Comparison of ENCODE assay signal across 1 cellular context in the genomic region with DNA sequence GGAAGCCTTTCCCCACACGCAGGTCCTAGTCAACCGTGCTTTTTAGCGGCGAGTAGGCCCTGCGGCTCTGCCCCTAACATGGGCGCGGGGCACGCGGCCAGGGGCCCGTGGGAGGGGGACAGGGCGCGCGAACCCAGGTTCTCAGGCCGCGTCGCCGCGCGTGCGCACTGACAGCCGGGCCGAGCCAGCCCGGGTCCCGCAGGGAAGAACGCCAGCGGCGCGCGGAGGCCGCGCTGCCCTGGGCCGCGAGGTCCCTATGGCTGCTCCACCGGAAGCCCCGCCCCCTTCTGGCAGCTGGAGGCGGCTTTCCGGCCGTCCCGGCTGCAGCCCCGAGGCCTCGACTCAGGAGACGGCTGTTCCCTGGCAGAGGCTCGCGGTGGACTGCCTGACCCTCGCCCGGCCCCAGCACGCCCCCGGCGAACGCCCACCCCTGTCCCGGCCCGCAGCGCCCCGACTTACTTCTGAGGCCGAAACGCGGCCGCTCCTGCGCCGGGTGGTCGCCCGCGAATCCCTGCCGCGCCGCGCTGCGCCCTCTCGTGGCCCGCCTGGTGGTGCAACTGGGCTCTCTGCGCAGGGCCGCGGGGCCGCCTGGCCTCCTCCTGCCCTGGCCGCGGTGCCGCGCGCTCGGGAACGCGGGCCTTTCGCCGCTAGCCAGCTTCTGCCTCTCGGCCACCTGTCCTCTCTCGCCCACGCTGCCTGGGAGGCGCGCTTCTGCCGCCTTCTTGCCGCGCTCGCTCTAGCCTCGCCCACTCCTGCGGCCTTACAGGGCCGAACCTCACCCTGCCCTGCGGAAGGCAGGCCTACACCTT.
TF ChIP-seq lines count a peak whose summit lies in the region.

No MANE protein-coding gene starts in this region.

TF ChIP-seq in HepG2, 621 proteins besides CTCF, POLR2A, EP300 and RAD21 (continued from another document and continues in another):
- TF ChIP-seq, protein P1, sequence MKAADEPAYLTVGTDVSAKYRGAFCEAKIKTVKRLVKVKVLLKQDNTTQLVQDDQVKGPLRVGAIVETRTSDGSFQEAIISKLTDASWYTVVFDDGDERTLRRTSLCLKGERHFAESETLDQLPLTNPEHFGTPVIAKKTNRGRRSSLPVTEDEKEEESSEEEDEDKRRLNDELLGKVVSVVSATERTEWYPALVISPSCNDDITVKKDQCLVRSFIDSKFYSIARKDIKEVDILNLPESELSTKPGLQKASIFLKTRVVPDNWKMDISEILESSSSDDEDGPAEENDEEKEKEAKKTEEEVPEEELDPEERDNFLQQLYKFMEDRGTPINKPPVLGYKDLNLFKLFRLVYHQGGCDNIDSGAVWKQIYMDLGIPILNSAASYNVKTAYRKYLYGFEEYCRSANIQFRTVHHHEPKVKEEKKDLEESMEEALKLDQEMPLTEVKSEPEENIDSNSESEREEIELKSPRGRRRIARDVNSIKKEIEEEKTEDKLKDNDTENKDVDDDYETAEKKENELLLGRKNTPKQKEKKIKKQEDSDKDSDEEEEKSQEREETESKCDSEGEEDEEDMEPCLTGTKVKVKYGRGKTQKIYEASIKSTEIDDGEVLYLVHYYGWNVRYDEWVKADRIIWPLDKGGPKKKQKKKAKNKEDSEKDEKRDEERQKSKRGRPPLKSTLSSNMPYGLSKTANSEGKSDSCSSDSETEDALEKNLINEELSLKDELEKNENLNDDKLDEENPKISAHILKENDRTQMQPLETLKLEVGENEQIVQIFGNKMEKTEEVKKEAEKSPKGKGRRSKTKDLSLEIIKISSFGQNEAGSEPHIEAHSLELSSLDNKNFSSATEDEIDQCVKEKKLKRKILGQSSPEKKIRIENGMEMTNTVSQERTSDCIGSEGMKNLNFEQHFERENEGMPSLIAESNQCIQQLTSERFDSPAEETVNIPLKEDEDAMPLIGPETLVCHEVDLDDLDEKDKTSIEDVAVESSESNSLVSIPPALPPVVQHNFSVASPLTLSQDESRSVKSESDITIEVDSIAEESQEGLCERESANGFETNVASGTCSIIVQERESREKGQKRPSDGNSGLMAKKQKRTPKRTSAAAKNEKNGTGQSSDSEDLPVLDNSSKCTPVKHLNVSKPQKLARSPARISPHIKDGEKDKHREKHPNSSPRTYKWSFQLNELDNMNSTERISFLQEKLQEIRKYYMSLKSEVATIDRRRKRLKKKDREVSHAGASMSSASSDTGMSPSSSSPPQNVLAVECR (CRISPR knock-in tag; IDR thresholded peaks at IDR 0.05; ENCODE audit: borderline replicate concordance) = peak; percentile 70
- no peak for TF ChIP-seq RELA (CRISPR knock-in tag; IDR thresholded peaks at IDR 0.05)
- no peak for TF ChIP-seq ZNF460 (CRISPR knock-in tag; IDR thresholded peaks at IDR 0.05; ENCODE audit: borderline replicate concordance)
- no peak for TF ChIP-seq PCBP2 (optimal IDR thresholded peaks at IDR 0.05; ENCODE audit: low read depth, low read length, poor library complexity, severe bottlenecking)
- TF ChIP-seq, protein P2, sequence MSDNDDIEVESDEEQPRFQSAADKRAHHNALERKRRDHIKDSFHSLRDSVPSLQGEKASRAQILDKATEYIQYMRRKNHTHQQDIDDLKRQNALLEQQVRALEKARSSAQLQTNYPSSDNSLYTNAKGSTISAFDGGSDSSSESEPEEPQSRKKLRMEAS (IDR thresholded peaks at IDR 0.05) = peak; percentile 95
- TF ChIP-seq, protein P3, sequence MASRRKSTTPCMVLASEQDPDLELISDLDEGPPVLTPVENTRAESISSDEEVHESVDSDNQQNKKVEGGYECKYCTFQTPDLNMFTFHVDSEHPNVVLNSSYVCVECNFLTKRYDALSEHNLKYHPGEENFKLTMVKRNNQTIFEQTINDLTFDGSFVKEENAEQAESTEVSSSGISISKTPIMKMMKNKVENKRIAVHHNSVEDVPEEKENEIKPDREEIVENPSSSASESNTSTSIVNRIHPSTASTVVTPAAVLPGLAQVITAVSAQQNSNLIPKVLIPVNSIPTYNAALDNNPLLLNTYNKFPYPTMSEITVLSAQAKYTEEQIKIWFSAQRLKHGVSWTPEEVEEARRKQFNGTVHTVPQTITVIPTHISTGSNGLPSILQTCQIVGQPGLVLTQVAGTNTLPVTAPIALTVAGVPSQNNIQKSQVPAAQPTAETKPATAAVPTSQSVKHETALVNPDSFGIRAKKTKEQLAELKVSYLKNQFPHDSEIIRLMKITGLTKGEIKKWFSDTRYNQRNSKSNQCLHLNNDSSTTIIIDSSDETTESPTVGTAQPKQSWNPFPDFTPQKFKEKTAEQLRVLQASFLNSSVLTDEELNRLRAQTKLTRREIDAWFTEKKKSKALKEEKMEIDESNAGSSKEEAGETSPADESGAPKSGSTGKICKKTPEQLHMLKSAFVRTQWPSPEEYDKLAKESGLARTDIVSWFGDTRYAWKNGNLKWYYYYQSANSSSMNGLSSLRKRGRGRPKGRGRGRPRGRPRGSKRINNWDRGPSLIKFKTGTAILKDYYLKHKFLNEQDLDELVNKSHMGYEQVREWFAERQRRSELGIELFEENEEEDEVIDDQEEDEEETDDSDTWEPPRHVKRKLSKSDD (CRISPR knock-in tag; IDR thresholded peaks at IDR 0.05; ENCODE audit: low read depth) = peak; percentile 83
- TF ChIP-seq ZNF138 (CRISPR knock-in tag; IDR thresholded peaks at IDR 0.05; ENCODE audit: low read depth) = no peak; the same call in 1 of the 2 replicates
- TF ChIP-seq ELF3 (CRISPR knock-in tag; IDR thresholded peaks at IDR 0.05) = peak; percentile 38
- TF ChIP-seq, protein P4, sequence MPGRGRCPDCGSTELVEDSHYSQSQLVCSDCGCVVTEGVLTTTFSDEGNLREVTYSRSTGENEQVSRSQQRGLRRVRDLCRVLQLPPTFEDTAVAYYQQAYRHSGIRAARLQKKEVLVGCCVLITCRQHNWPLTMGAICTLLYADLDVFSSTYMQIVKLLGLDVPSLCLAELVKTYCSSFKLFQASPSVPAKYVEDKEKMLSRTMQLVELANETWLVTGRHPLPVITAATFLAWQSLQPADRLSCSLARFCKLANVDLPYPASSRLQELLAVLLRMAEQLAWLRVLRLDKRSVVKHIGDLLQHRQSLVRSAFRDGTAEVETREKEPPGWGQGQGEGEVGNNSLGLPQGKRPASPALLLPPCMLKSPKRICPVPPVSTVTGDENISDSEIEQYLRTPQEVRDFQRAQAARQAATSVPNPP (CRISPR knock-in tag; IDR thresholded peaks at IDR 0.05) = no peak; the same call in none of the 2 replicates
- TF ChIP-seq, protein P5, sequence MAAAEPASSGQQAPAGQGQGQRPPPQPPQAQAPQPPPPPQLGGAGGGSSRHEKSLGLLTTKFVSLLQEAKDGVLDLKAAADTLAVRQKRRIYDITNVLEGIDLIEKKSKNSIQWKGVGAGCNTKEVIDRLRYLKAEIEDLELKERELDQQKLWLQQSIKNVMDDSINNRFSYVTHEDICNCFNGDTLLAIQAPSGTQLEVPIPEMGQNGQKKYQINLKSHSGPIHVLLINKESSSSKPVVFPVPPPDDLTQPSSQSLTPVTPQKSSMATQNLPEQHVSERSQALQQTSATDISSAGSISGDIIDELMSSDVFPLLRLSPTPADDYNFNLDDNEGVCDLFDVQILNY (CRISPR knock-in tag; conservative IDR thresholded peaks at IDR 0.05) = peak; percentile 74
- no peak for TF ChIP-seq THYN1 (CRISPR knock-in tag; IDR thresholded peaks at IDR 0.05; ENCODE audit: borderline replicate concordance, low read depth)
- peak; percentile 65; the same call in 1 of the 2 replicates for TF ChIP-seq KAT7 (CRISPR knock-in tag; IDR thresholded peaks at IDR 0.05; ENCODE audit: borderline replicate concordance)
- TF ChIP-seq NFIB (CRISPR knock-in tag; IDR thresholded peaks at IDR 0.05; ENCODE audit: borderline replicate concordance) = peak; percentile 92; the same call in 1 of the 2 replicates
- no peak for TF ChIP-seq MTA3 (CRISPR knock-in tag; IDR thresholded peaks at IDR 0.05)
- no peak for TF ChIP-seq SRSF1 (optimal IDR thresholded peaks at IDR 0.05; ENCODE audit: low read depth, low read length)
- TF ChIP-seq CHD4 (IDR thresholded peaks at IDR 0.05; ENCODE audit: borderline replicate concordance, low read length) = no peak
- TF ChIP-seq, protein P6, sequence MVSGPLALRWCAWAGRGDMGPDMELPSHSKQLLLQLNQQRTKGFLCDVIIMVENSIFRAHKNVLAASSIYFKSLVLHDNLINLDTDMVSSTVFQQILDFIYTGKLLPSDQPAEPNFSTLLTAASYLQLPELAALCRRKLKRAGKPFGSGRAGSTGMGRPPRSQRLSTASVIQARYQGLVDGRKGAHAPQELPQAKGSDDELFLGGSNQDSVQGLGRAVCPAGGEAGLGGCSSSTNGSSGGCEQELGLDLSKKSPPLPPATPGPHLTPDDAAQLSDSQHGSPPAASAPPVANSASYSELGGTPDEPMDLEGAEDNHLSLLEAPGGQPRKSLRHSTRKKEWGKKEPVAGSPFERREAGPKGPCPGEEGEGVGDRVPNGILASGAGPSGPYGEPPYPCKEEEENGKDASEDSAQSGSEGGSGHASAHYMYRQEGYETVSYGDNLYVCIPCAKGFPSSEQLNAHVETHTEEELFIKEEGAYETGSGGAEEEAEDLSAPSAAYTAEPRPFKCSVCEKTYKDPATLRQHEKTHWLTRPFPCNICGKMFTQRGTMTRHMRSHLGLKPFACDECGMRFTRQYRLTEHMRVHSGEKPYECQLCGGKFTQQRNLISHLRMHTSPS (CRISPR knock-in tag; IDR thresholded peaks at IDR 0.05; ENCODE audit: low read depth) = 0 out of 2 replicates have a peak, but pooled peaks have one; percentile 66
- TF ChIP-seq GATAD1 (CRISPR knock-in tag; IDR thresholded peaks at IDR 0.05) = no peak; the same call in 1 of the 2 replicates
- TF ChIP-seq, protein P7, sequence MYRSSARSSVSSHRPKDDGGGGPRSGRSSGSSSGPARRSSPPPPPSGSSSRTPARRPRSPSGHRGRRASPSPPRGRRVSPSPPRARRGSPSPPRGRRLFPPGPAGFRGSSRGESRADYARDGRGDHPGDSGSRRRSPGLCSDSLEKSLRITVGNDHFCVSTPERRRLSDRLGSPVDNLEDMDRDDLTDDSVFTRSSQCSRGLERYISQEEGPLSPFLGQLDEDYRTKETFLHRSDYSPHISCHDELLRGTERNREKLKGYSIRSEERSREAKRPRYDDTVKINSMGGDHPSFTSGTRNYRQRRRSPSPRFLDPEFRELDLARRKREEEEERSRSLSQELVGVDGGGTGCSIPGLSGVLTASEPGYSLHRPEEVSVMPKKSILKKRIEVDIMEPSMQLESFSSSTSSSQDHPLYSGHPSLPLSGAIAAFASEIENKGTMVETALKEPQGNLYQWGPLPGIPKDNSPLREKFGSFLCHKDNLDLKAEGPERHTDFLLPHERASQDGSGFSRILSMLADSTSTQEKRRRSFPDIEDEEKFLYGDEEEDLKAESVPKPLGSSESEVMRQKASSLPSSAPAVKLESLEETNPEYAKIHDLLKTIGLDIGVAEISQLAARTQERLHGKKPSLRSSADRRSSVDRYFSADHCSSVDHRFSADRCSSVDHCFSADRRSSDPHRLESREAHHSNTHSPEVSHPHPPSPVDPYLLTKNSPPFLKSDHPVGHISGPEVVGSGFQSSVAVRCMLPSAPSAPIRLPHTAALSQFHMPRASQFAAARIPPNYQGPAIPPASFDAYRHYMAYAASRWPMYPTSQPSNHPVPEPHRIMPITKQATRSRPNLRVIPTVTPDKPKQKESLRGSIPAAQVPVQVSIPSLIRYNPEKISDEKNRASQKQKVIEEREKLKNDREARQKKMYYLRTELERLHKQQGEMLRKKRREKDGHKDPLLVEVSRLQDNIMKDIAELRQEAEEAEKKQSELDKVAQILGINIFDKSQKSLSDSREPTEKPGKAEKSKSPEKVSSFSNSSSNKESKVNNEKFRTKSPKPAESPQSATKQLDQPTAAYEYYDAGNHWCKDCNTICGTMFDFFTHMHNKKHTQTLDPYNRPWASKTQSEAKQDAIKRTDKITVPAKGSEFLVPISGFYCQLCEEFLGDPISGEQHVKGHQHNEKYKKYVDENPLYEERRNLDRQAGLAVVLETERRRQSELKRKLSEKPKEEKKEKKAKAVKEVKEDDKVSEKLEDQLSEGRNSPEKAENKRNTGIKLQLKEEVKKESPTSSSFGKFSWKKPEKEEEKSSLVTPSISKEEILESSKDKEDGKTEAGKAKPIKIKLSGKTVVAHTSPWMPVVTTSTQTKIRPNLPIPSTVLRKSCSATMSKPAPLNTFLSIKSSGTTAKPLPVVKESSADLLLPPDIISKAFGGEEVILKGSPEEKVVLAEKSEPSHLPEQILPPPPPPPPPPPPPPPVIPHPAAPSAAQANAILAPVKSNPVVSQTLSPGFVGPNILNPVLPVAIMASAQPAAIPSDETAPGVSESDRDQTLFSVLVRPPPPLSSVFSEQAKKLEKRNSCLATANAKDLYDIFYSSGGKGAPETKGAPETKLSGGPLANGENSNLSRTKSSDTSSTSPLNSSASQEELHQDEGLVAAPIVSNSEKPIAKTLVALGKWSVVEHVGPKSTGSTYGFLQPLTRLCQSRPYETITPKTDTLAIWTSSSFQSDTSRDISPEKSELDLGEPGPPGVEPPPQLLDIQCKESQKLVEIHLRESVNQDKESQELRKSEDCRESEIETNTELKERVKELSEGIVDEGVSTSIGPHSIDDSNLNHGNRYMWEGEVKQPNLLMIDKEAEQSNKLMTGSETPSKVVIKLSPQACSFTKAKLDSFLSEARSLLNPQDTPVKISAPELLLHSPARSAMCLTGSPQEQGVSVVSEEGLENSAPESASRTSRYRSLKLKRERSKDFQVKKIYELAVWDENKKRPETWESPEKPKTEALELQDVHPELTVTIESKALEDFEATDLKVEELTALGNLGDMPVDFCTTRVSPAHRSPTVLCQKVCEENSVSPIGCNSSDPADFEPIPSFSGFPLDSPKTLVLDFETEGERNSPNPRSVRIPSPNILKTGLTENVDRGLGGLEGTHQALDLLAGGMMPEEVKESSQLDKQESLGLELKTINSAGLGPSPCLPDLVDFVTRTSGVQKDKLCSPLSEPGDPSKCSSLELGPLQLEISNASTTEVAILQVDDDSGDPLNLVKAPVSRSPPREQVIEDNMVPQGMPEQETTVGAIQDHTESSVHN (CRISPR knock-in tag; IDR thresholded peaks at IDR 0.05) = no peak
- TF ChIP-seq ZMYM3 (CRISPR knock-in tag; IDR thresholded peaks at IDR 0.05) = no peak
- peak; percentile 61; the same call in 1 of the 2 replicates for TF ChIP-seq MTF2 (CRISPR knock-in tag; IDR thresholded peaks at IDR 0.05; ENCODE audit: borderline replicate concordance)
- no peak for TF ChIP-seq NFE2L1 (CRISPR knock-in tag; IDR thresholded peaks at IDR 0.05; ENCODE audit: borderline replicate concordance)
- peak; percentile 68 for TF ChIP-seq ETV6 (CRISPR knock-in tag; conservative IDR thresholded peaks at IDR 0.05)
- TF ChIP-seq ZSCAN25 (CRISPR knock-in tag; IDR thresholded peaks at IDR 0.05) = peak; percentile 74; the same call in 1 of the 2 replicates
- TF ChIP-seq ZNF788 (CRISPR knock-in tag; IDR thresholded peaks at IDR 0.05; ENCODE audit: borderline replicate concordance) = no peak
- TF ChIP-seq ZNF746 (CRISPR knock-in tag; IDR thresholded peaks at IDR 0.05) = no peak; the same call in none of the 2 replicates
- TF ChIP-seq, protein P8, sequence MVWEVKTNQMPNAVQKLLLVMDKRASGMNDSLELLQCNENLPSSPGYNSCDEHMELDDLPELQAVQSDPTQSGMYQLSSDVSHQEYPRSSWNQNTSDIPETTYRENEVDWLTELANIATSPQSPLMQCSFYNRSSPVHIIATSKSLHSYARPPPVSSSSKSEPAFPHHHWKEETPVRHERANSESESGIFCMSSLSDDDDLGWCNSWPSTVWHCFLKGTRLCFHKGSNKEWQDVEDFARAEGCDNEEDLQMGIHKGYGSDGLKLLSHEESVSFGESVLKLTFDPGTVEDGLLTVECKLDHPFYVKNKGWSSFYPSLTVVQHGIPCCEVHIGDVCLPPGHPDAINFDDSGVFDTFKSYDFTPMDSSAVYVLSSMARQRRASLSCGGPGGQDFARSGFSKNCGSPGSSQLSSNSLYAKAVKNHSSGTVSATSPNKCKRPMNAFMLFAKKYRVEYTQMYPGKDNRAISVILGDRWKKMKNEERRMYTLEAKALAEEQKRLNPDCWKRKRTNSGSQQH (CRISPR knock-in tag; IDR thresholded peaks at IDR 0.05; ENCODE audit: low read depth) = peak; percentile 18; the same call in 1 of the 2 replicates
- peak; percentile 69; the same call in 1 of the 2 replicates for TF ChIP-seq GFI1 (CRISPR knock-in tag; IDR thresholded peaks at IDR 0.05; ENCODE audit: borderline replicate concordance)
